8 cellular contexts compared by ENCODE assay signal in the genomic region with DNA sequence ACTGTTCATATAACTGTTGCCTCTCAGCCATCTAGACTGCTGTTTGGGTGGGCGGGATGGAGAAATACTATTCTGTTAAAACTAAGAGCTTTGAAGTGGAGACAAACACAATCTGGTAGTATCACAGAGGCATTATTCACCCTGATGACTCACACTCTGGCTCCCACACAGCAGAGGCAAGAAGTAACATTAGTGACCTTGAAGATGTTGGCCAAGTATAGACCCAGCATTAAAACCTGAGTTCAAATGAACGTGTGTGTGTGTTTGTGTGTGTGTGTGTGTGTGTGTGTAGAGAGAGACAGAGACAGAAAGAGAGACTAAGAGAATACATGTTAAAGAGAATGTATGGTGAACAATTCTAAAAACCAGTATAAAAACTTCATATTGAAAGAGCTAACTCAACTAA. TPM values are rescaled to one million over a fixed set of nuclear protein-coding genes. Genes with fewer than 3 reads are reported as not detected.
DNase-seq lines count a peak whose midpoint lies in the region; ATAC-seq and TF ChIP-seq lines count a peak whose summit lies in the region.

No MANE protein-coding gene starts in this region.

- peaks cover 79% of the 10 kb centered on the region for H3K4me1 Mint-ChIP-seq in activated T-helper 1 cell treated with anti-CD3 and anti-CD28 coated beads, Interleukin-12 subunit alpha, Interleukin-12 subunit beta, Interleukin-2, Interleukin-4 antibody, amounts not matched to agents 30 ng/mL and 10 ng/mL and 1 ng/mL, durations not matched to agents 14 hours and 24 hours and 36 hours (ENCODE audit: low read depth)
- H3K4me1 Mint-ChIP-seq in stimulated activated naive CD8-positive, alpha-beta T cell treated with anti-CD3 and anti-CD28 coated beads, Interleukin-15, amount 100 ng/mL, for 72 hours = peaks cover 72% of the 10 kb centered on the region

- no peak for TF ChIP-seq CTCF in esophagus muscularis mucosa (IDR thresholded peaks at IDR 0.05)

- H3K4me1 ChIP-seq in esophagus muscularis mucosa = peaks cover 0 to 11% (median 3%) of the 10 kb centered on the region in 4 donors

- no peak overlapping the region for H3K27ac ChIP-seq in esophagus muscularis mucosa (replicated peaks in 1 of 4)

- ATAC-seq in stimulated activated naive CD8-positive, alpha-beta T cell treated with anti-CD3 and anti-CD28 coated beads, Interleukin-15, amount 100 ng/mL, for 72 hours = peak; percentile 88
- no peak for ATAC-seq in GM21367 (IDR thresholded peaks at IDR 0.05; ENCODE audit: unreplicated experiment)

- H3K36me3 ChIP-seq in esophagus muscularis mucosa = no peaks in the 10 kb centered on the region

- H3K27ac Mint-ChIP-seq in activated T-helper 1 cell treated with anti-CD3 and anti-CD28 coated beads, Interleukin-12 subunit alpha, Interleukin-12 subunit beta, Interleukin-2, Interleukin-4 antibody, amounts not matched to agents 30 ng/mL and 10 ng/mL and 1 ng/mL, durations not matched to agents 14 hours and 24 hours and 36 hours = peak overlapping the region; percentile 97
- peak overlapping the region; percentile 99 to 100 for H3K27ac Mint-ChIP-seq in stimulated activated naive CD8-positive, alpha-beta T cell treated with anti-CD3 and anti-CD28 coated beads, Interleukin-15, amount 100 ng/mL, for 72 hours

- H3K4me3 ChIP-seq in esophagus muscularis mucosa = no peak overlapping the region

- intact Hi-C loops in activated T-helper 1 cell treated with anti-CD3 and anti-CD28 coated beads, Interleukin-12 subunit alpha, Interleukin-12 subunit beta, Interleukin-2, Interleukin-4 antibody, amounts not matched to agents 30 ng/mL and 10 ng/mL and 1 ng/mL, durations not matched to agents 14 hours and 24 hours and 36 hours (cut with micrococcal nuclease) = loop anchor here (1.0 to 5.0 kb wide), 12 partner anchors 60 to 1979 kb away; a partner anchor contains a TSS
- intact Hi-C loops in esophagus muscularis mucosa (cut with DNase I) = no loop called here

- DNase-seq in EH (ENCODE audit: low read depth) (peak; percentile 80), NOMO-1 treated with DMSO at 0.1 percent for 48 hours (lab: John Stamatoyannopoulos, UW; ENCODE audit: unreplicated experiment) (peak; percentile 13), iris pigment epithelial cell (ENCODE audit: low read depth) (peak; percentile 96), esophagus muscularis mucosa (ENCODE audit: extremely low spot score) (no peak)
- DNase-seq in activated T-helper 1 cell treated with anti-CD3 and anti-CD28 coated beads, Interleukin-12 subunit alpha, Interleukin-12 subunit beta, Interleukin-2, Interleukin-4 antibody, amounts not matched to agents 30 ng/mL and 10 ng/mL and 1 ng/mL, durations not matched to agents 14 hours and 24 hours and 36 hours (ENCODE audit: low spot score) = peak; percentile 43
- DNase-seq in stimulated activated naive CD8-positive, alpha-beta T cell treated with anti-CD3 and anti-CD28 coated beads, Interleukin-15, amount 100 ng/mL, for 72 hours = peak; percentile 65 to 75
- no peak for DNase-seq in effector CD8-positive, alpha-beta T cell (lab: John Stamatoyannopoulos, UW)

- no peaks in the 10 kb centered on the region for H3K27me3 ChIP-seq in esophagus muscularis mucosa

- no peak for TF ChIP-seq POLR2A in esophagus muscularis mucosa (IDR thresholded peaks at IDR 0.05; ENCODE audit: low read depth)

- no peak for TF ChIP-seq EP300 in esophagus muscularis mucosa (IDR thresholded peaks at IDR 0.05)

- H3K27me3 Mint-ChIP-seq in activated T-helper 1 cell treated with anti-CD3 and anti-CD28 coated beads, Interleukin-12 subunit alpha, Interleukin-12 subunit beta, Interleukin-2, Interleukin-4 antibody, amounts not matched to agents 30 ng/mL and 10 ng/mL and 1 ng/mL, durations not matched to agents 14 hours and 24 hours and 36 hours (ENCODE audit: insufficient read depth) = no peaks in the 10 kb centered on the region
- no peaks in the 10 kb centered on the region for H3K27me3 Mint-ChIP-seq in stimulated activated naive CD8-positive, alpha-beta T cell treated with anti-CD3 and anti-CD28 coated beads, Interleukin-15, amount 100 ng/mL, for 72 hours

- H3K36me3 Mint-ChIP-seq in activated T-helper 1 cell treated with anti-CD3 and anti-CD28 coated beads, Interleukin-12 subunit alpha, Interleukin-12 subunit beta, Interleukin-2, Interleukin-4 antibody, amounts not matched to agents 30 ng/mL and 10 ng/mL and 1 ng/mL, durations not matched to agents 14 hours and 24 hours and 36 hours (ENCODE audit: low read depth) = peaks cover 2% of the 10 kb centered on the region

- peak overlapping the region; percentile 82 for H3K4me3 Mint-ChIP-seq in activated T-helper 1 cell treated with anti-CD3 and anti-CD28 coated beads, Interleukin-12 subunit alpha, Interleukin-12 subunit beta, Interleukin-2, Interleukin-4 antibody, amounts not matched to agents 30 ng/mL and 10 ng/mL and 1 ng/mL, durations not matched to agents 14 hours and 24 hours and 36 hours
- H3K4me3 Mint-ChIP-seq in stimulated activated naive CD8-positive, alpha-beta T cell treated with anti-CD3 and anti-CD28 coated beads, Interleukin-15, amount 100 ng/mL, for 72 hours = peak overlapping the region; percentile 89 to 96

- no peaks in the 10 kb centered on the region for H3K9me3 Mint-ChIP-seq in activated T-helper 1 cell treated with anti-CD3 and anti-CD28 coated beads, Interleukin-12 subunit alpha, Interleukin-12 subunit beta, Interleukin-2, Interleukin-4 antibody, amounts not matched to agents 30 ng/mL and 10 ng/mL and 1 ng/mL, durations not matched to agents 14 hours and 24 hours and 36 hours
- no peaks in the 10 kb centered on the region for H3K9me3 Mint-ChIP-seq in stimulated activated naive CD8-positive, alpha-beta T cell treated with anti-CD3 and anti-CD28 coated beads, Interleukin-15, amount 100 ng/mL, for 72 hours

- WGBS in esophagus muscularis mucosa = 39% methylated on average over 2 of the region's 2 CpGs

- no peaks in the 10 kb centered on the region for H3K9me3 ChIP-seq in esophagus muscularis mucosa

RNA-seq across cellular contexts. Expression of a gene that starts 22.5 kb away (rescaled TPM):
- total RNA-seq in activated T-helper 1 cell treated with anti-CD3 and anti-CD28 coated beads, Interleukin-12 subunit alpha, Interleukin-12 subunit beta, Interleukin-2, Interleukin-4 antibody, amounts not matched to agents 30 ng/mL and 10 ng/mL and 1 ng/mL, durations not matched to agents 14 hours and 24 hours and 36 hours = 44.0 and 46.5 TPM in 2 replicates
- 10 to 100 TPM; 25.2 to 39.1 (median 32.3) TPM for total RNA-seq in esophagus muscularis mucosa

Comparison
In these comparisons a context has a peak if more than half of its experiments do, and no peak if none do; other contexts are left out.
1. DNase-seq: peak in EH (single experiment), NOMO-1 treated with DMSO at 0.1 percent for 48 hours (single experiment), activated T-helper 1 cell treated with anti-CD3 and anti-CD28 coated beads, Interleukin-12 subunit alpha, Interleukin-12 subunit beta, Interleukin-2, Interleukin-4 antibody, amounts not matched to agents 30 ng/mL and 10 ng/mL and 1 ng/mL, durations not matched to agents 14 hours and 24 hours and 36 hours (single experiment), iris pigment epithelial cell (single experiment) and stimulated activated naive CD8-positive, alpha-beta T cell treated with anti-CD3 and anti-CD28 coated beads, Interleukin-15, amount 100 ng/mL, for 72 hours (2 of 2); none in effector CD8-positive, alpha-beta T cell (single experiment) and esophagus muscularis mucosa (single experiment).